In genomic region chr18:73408434-73408833, GRCh38 we compare ENCODE assay signal across 1 cellular context.
TF ChIP-seq lines count a peak whose summit lies in the region.

No MANE protein-coding gene starts in this region.

TF ChIP-seq in WTC11, 78 proteins besides CTCF, POLR2A, EP300 and RAD21:
- TF ChIP-seq, protein P1, sequence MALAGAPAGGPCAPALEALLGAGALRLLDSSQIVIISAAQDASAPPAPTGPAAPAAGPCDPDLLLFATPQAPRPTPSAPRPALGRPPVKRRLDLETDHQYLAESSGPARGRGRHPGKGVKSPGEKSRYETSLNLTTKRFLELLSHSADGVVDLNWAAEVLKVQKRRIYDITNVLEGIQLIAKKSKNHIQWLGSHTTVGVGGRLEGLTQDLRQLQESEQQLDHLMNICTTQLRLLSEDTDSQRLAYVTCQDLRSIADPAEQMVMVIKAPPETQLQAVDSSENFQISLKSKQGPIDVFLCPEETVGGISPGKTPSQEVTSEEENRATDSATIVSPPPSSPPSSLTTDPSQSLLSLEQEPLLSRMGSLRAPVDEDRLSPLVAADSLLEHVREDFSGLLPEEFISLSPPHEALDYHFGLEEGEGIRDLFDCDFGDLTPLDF (CRISPR knock-in tag; IDR thresholded peaks at IDR 0.05), result no peak
- TF ChIP-seq ESRRA (CRISPR knock-in tag; IDR thresholded peaks at IDR 0.05; ENCODE audit: borderline replicate concordance) (no peak), ETV6 (CRISPR knock-in tag; IDR thresholded peaks at IDR 0.05) (no peak), TEAD1 (CRISPR knock-in tag; IDR thresholded peaks at IDR 0.05) (no peak), PRRX2 (CRISPR knock-in tag; IDR thresholded peaks at IDR 0.05) (no peak), PRDM15 (CRISPR knock-in tag; IDR thresholded peaks at IDR 0.05) (no peak), CDX4 (CRISPR knock-in tag; IDR thresholded peaks at IDR 0.05; ENCODE audit: borderline replicate concordance) (no peak), NR2C2 (CRISPR knock-in tag; IDR thresholded peaks at IDR 0.05) (no peak), CREB1 (CRISPR knock-in tag; IDR thresholded peaks at IDR 0.05) (no peak), ZNF219 (CRISPR knock-in tag; IDR thresholded peaks at IDR 0.05; ENCODE audit: borderline replicate concordance) (no peak), SMAD4 (CRISPR knock-in tag; IDR thresholded peaks at IDR 0.05) (no peak), USF2 (CRISPR knock-in tag; IDR thresholded peaks at IDR 0.05) (no peak), TCF7 (CRISPR knock-in tag; IDR thresholded peaks at IDR 0.05; ENCODE audit: low read depth) (no peak)
- TF ChIP-seq, protein P2, sequence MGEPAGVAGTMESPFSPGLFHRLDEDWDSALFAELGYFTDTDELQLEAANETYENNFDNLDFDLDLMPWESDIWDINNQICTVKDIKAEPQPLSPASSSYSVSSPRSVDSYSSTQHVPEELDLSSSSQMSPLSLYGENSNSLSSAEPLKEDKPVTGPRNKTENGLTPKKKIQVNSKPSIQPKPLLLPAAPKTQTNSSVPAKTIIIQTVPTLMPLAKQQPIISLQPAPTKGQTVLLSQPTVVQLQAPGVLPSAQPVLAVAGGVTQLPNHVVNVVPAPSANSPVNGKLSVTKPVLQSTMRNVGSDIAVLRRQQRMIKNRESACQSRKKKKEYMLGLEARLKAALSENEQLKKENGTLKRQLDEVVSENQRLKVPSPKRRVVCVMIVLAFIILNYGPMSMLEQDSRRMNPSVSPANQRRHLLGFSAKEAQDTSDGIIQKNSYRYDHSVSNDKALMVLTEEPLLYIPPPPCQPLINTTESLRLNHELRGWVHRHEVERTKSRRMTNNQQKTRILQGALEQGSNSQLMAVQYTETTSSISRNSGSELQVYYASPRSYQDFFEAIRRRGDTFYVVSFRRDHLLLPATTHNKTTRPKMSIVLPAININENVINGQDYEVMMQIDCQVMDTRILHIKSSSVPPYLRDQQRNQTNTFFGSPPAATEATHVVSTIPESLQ (CRISPR knock-in tag; IDR thresholded peaks at IDR 0.05), result no peak
- TF ChIP-seq, protein P3, sequence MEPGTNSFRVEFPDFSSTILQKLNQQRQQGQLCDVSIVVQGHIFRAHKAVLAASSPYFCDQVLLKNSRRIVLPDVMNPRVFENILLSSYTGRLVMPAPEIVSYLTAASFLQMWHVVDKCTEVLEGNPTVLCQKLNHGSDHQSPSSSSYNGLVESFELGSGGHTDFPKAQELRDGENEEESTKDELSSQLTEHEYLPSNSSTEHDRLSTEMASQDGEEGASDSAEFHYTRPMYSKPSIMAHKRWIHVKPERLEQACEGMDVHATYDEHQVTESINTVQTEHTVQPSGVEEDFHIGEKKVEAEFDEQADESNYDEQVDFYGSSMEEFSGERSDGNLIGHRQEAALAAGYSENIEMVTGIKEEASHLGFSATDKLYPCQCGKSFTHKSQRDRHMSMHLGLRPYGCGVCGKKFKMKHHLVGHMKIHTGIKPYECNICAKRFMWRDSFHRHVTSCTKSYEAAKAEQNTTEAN (CRISPR knock-in tag; IDR thresholded peaks at IDR 0.05), result no peak
- TF ChIP-seq, protein P4, sequence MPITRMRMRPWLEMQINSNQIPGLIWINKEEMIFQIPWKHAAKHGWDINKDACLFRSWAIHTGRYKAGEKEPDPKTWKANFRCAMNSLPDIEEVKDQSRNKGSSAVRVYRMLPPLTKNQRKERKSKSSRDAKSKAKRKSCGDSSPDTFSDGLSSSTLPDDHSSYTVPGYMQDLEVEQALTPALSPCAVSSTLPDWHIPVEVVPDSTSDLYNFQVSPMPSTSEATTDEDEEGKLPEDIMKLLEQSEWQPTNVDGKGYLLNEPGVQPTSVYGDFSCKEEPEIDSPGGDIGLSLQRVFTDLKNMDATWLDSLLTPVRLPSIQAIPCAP (CRISPR knock-in tag; IDR thresholded peaks at IDR 0.05), result no peak
- TF ChIP-seq, protein P5, sequence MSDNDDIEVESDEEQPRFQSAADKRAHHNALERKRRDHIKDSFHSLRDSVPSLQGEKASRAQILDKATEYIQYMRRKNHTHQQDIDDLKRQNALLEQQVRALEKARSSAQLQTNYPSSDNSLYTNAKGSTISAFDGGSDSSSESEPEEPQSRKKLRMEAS (CRISPR knock-in tag; IDR thresholded peaks at IDR 0.05), result no peak
- TF ChIP-seq, protein P6, sequence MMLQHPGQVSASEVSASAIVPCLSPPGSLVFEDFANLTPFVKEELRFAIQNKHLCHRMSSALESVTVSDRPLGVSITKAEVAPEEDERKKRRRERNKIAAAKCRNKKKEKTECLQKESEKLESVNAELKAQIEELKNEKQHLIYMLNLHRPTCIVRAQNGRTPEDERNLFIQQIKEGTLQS (CRISPR knock-in tag; conservative IDR thresholded peaks at IDR 0.05), result no peak
